ENCODE assay signal across 8 cellular contexts in genomic region chr11:9264381-9265210, GRCh38. TPM values are rescaled to one million over a fixed set of nuclear protein-coding genes. Genes with fewer than 3 reads are reported as not detected.
DNase-seq lines count a peak whose midpoint lies in the region; ATAC-seq and TF ChIP-seq lines count a peak whose summit lies in the region.

No MANE protein-coding gene starts in this region.

- H3K36me3 ChIP-seq in KOPT-K1 (ENCODE audit: insufficient read depth, low read length) = no peaks in the 10 kb centered on the region

- H3K9me3 ChIP-seq in KOPT-K1 (ENCODE audit: insufficient read depth, low read length, poor library complexity, severe bottlenecking) = no peaks in the 10 kb centered on the region

- peak; percentile 48 for DNase-seq in D341Med (ENCODE audit: low spot score)
- DNase-seq in ecto neural progenitor cell (ENCODE audit: low spot score) = peak; percentile 53
- DNase-seq in lower leg skin (ENCODE audit: low spot score in 2 of 2) = peak; percentile 78 to 90
- peak in 2 of 3 donors; percentile 23 to 25 for DNase-seq in stimulated activated CD4-positive, alpha-beta T cell treated with anti-CD3 and anti-CD28 coated beads, TNF-alpha, amount 100 ng/mL, for 48 hours (ENCODE audit: low read depth in 3 of 3)

- 0 to 1% methylated on average over 30 to 58 of the region's 75 CpGs for WGBS in lower leg skin, 2 donors

- peak overlapping the region; percentile 77 for H3K27ac ChIP-seq in KOPT-K1 (ENCODE audit: low read depth, low read length, poor library complexity, severe bottlenecking)

- no peak for TF ChIP-seq POLR2A in lower leg skin (IDR thresholded peaks at IDR 0.05)

- peak overlapping the region; percentile 88 for H3K4me3 ChIP-seq in lower leg skin (ENCODE audit: low read depth, poor library complexity, severe bottlenecking)

- intact Hi-C loops in lower leg skin (cut with DNase I; ENCODE audit: low total_unique reads) = no loop called here

- no peak for TF ChIP-seq CTCF in lower leg skin (IDR thresholded peaks at IDR 0.05)

- ATAC-seq in GM21717 (IDR thresholded peaks at IDR 0.05; ENCODE audit: unreplicated experiment) (peak; percentile 22), GM18873 (IDR thresholded peaks at IDR 0.05; ENCODE audit: low FRiP score, unreplicated experiment) (no peak)
- ATAC-seq in activated CD4-positive, CD25-positive, alpha-beta regulatory T cell treated with anti-CD3 and anti-CD28 coated beads, Interleukin-2, amount 50 U/mL, for 24 hours = peak; percentile 28 to 39

RNA-seq across cellular contexts. Expression of gene DENND5A, which starts 0.6 kb away (rescaled TPM):
- total RNA-seq in lower leg skin = 10 to 100 TPM; 21.2 to 34.1 (median 28.7) TPM

RNA-seq across cellular contexts. Expression of gene TMEM41B, which starts 49.8 kb away (rescaled TPM):
- total RNA-seq in lower leg skin = 10 to 100 TPM; 30.5 to 41.1 (median 39.4) TPM

Comparison
In these comparisons a context has a peak if more than half of its experiments do, and no peak if none do; other contexts are left out.
1. DNase-seq: peak in every context shown above with its lines; median percentile 84 in lower leg skin; 53 in ecto neural progenitor cell; 48 in D341Med; 24 in stimulated activated CD4-positive, alpha-beta T cell treated with anti-CD3 and anti-CD28 coated beads, TNF-alpha, amount 100 ng/mL, for 48 hours.